In the genomic region with DNA sequence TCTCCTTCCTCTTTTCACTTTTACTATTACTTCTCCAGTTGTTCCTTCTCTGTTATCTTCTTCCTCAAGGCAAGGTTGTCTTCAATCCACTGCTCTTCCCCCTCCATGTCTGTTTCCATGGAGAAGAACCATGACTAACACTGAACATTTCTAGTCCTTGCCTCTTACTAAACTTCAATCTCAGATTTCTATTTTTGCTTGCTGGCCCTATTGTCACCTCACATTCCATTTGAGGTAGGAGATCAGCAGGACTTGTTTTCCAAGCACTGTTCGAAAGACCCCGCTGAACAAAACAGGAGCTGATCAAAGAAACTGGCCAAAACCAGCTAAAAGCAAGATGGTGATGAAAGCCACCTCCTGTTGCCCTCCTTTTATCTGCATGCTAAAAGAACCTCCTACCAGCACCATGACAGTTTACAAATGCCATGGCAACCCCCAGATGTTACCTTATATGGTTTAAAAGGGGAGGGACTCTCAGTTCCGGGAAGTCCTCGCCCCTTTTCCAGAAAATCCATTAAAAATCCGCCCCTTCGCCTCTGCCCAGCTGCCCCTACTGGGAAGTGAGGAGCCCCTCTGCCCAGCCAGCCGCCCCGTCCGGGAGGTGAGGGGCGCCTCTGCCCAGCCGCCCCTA, we compare ENCODE assay signal across 11 cellular contexts. TPM values are rescaled to one million over a fixed set of nuclear protein-coding genes. Genes with fewer than 3 reads are reported as not detected.
DNase-seq lines count a peak whose midpoint lies in the region; ATAC-seq, FAIRE-seq and TF ChIP-seq lines count a peak whose summit lies in the region.
"Had no signal": no experiment of that assay in that cellular context is flagged by ENCODE, and none has a peak within 500 bp of the region (broad histone marks: within the 10 kb centered on the region; RNA-seq: fewer than 3 reads in every experiment).

No MANE protein-coding gene starts in this region.

- H2AFZ ChIP-seq in OCI-LY1 (ENCODE audit: low read length) (no peak overlapping the region), neuronal stem cell (ENCODE audit: low read length) (no peak overlapping the region), hepatocyte (no peak overlapping the region)

- H3K9me2 ChIP-seq in OCI-LY1 (ENCODE audit: low read depth, low read length) (no peaks in the 10 kb centered on the region), hepatocyte (replicated peaks; ENCODE audit: insufficient read depth) (no peaks in the 10 kb centered on the region)

- H4K20me1 ChIP-seq in OCI-LY1 (ENCODE audit: insufficient read depth, low read length) (no peaks in the 10 kb centered on the region), hepatocyte (ENCODE audit: insufficient read depth, poor library complexity, severe bottlenecking) (no peaks in the 10 kb centered on the region)

- H3K36me3 ChIP-seq in OCI-LY1 (ENCODE audit: insufficient read depth, low read length) (peaks cover 15% of the 10 kb centered on the region; the same call in 1 of the 2 replicates), neuronal stem cell (replicated peaks in 1 of 2; ENCODE audit: control insufficient read depth in 2 of 2, insufficient read depth in 2 of 2, low read length in 2 of 2) (peaks cover 0 to 54% of the 10 kb centered on the region in 2 donors), hepatocyte (replicated peaks; ENCODE audit: insufficient read depth, low read depth) (no peaks in the 10 kb centered on the region)

- ATAC-seq in HG02885 (IDR thresholded peaks at IDR 0.05; ENCODE audit: poor library complexity, unreplicated experiment): no peak

- no peak overlapping the region for H3K14ac ChIP-seq in neuronal stem cell (ENCODE audit: low read length)

- no peak overlapping the region for H3K23ac ChIP-seq in neuronal stem cell (ENCODE audit: low read depth, low read length, poor library complexity)

- no peak overlapping the region for H3K18ac ChIP-seq in neuronal stem cell (ENCODE audit: low read length)

- DNase-seq in DMS53 (lab: John Stamatoyannopoulos, UW) (peak; percentile 34), DMS53 treated with DMSO at 0.1 percent for 48 hours (lab: John Stamatoyannopoulos, UW; ENCODE audit: unreplicated experiment) (no peak), ecto neural progenitor cell (ENCODE audit: low spot score) (peak; percentile 64), neuronal stem cell (ENCODE audit: low spot score) (peak; percentile 26), hepatocyte (ENCODE audit: low spot score) (no peak), urothelium cell line (ENCODE audit: low spot score) (no peak)
- DNase-seq: 8988T; activated T-cell treated with anti-CD3 and anti-CD28 coated beads, Interleukin-2, amount 50 U/mL, for 1 hour; heart left ventricle had no signal

- H3K79me2 ChIP-seq in OCI-LY1 (ENCODE audit: insufficient read depth, low read length) (peaks cover 6% of the 10 kb centered on the region), hepatocyte (peaks cover 45% of the 10 kb centered on the region)

- H3K27me3 ChIP-seq in OCI-LY1 (ENCODE audit: insufficient read depth, low read length) (no peaks in the 10 kb centered on the region), neuronal stem cell (ENCODE audit: control insufficient read depth in 3 of 3, insufficient read depth in 3 of 3, low read depth in 1 of 3, low read length in 3 of 3) (no peaks in the 10 kb centered on the region), hepatocyte (no peaks in the 10 kb centered on the region)
- H3K27me3 ChIP-seq: heart left ventricle had no signal

- no peaks in the 10 kb centered on the region for H3K9me3 ChIP-seq in OCI-LY1 (ENCODE audit: low read length)
- peaks cover 2 to 21% of the 10 kb centered on the region in 2 donors for H3K9me3 ChIP-seq in neuronal stem cell (replicated peaks in 1 of 2; ENCODE audit: control insufficient read depth in 2 of 2, insufficient read depth in 1 of 2, low read depth in 1 of 2, low read length in 2 of 2)
- H3K9me3 ChIP-seq in hepatocyte (ENCODE audit: low read depth): no peaks in the 10 kb centered on the region
- H3K9me3 ChIP-seq: heart left ventricle had no signal

- no peak overlapping the region for H3K4ac ChIP-seq in neuronal stem cell (ENCODE audit: low read length)

- no peak overlapping the region for H2BK5ac ChIP-seq in neuronal stem cell (ENCODE audit: low read length)

- H3F3A ChIP-seq in OCI-LY1 (ENCODE audit: insufficient read depth, low read length): no peaks in the 10 kb centered on the region

- TF ChIP-seq CTCF in OCI-LY1 (IDR thresholded peaks at IDR 0.05; ENCODE audit: low read length): no peak
- no peak for TF ChIP-seq CTCF in hepatocyte (IDR thresholded peaks at IDR 0.05; ENCODE audit: poor library complexity)

- no CpG with 5 or more reads among the region's 11 CpGs for WGBS in neuronal stem cell (ENCODE audit: extremely low coverage in 2 of 2, insufficient read length in 2 of 2, insufficient replicate concordance in 1 of 2), 2 donors
- 97% methylated on average over 8 of the region's 11 CpGs for WGBS in hepatocyte (ENCODE audit: low lambda C conversion rate, missing lambda C conversion rate)

- no peak overlapping the region for H2AK5ac ChIP-seq in neuronal stem cell (ENCODE audit: low read depth, low read length)

- H2BK120ac ChIP-seq in neuronal stem cell (ENCODE audit: low read depth, low read length): no peak overlapping the region

- H2BK15ac ChIP-seq in neuronal stem cell (ENCODE audit: low read length): no peak overlapping the region

- FAIRE-seq in urothelium cell line (lab: Jason Lieb, UNC): no peak

- H3K4me1 ChIP-seq in OCI-LY1 (ENCODE audit: insufficient read depth, low read length, severe bottlenecking): peaks cover 26% of the 10 kb centered on the region
- H3K4me1 ChIP-seq in neuronal stem cell (ENCODE audit: control insufficient read depth in 2 of 2, insufficient read depth in 1 of 2, low read depth in 1 of 2, low read length in 2 of 2): peaks cover 0 to 7% of the 10 kb centered on the region in 2 donors
- no peaks in the 10 kb centered on the region for H3K4me1 ChIP-seq in hepatocyte (ENCODE audit: insufficient read depth)

- H3K9ac ChIP-seq in OCI-LY1 (ENCODE audit: low read length) (no peak overlapping the region), neuronal stem cell (ENCODE audit: low read depth, low read length, poor library complexity) (no peak overlapping the region)

- no peak overlapping the region for H3K4me2 ChIP-seq in OCI-LY1 (ENCODE audit: low read length)
- H3K4me2 ChIP-seq in neuronal stem cell (ENCODE audit: insufficient read depth, low read length, poor library complexity, severe bottlenecking): no peak overlapping the region
- H3K4me2 ChIP-seq in hepatocyte: no peak overlapping the region

- H3K27ac ChIP-seq in OCI-LY1 (ENCODE audit: low read depth, low read length, poor library complexity, severe bottlenecking) (peak overlapping the region; percentile 71), neuronal stem cell (replicated peaks; ENCODE audit: low read length) (peak overlapping the region; percentile 52), hepatocyte (no peak overlapping the region)

- H4K8ac ChIP-seq in neuronal stem cell (ENCODE audit: low read depth, low read length): no peak overlapping the region

- no peak overlapping the region for H4K91ac ChIP-seq in neuronal stem cell (ENCODE audit: low read depth, low read length, poor library complexity)

- no peak overlapping the region for H2BK12ac ChIP-seq in neuronal stem cell (ENCODE audit: low read length)

- no peak overlapping the region for H3K4me3 ChIP-seq in OCI-LY1 (ENCODE audit: low read depth, low read length, poor library complexity, severe bottlenecking)
- H3K4me3 ChIP-seq in neuronal stem cell (ENCODE audit: low read length in 2 of 2): peak overlapping the region in 1 of 2 donors; percentile 54
- no peak overlapping the region for H3K4me3 ChIP-seq in hepatocyte
- H3K4me3 ChIP-seq: heart left ventricle had no signal

- peaks cover 4% of the 10 kb centered on the region for H3K79me1 ChIP-seq in neuronal stem cell (ENCODE audit: low read depth, low read length)

RNA-seq across cellular contexts. Expression of gene GON4L, which starts 22.6 kb away (rescaled TPM):
- 15.4 TPM for polyA plus RNA-seq in neuronal stem cell (2013, experiment 1 of 2)
- 14.4 TPM for polyA plus RNA-seq in neuronal stem cell (2013, experiment 2 of 2)
- 17.2 and 20.8 TPM in 2 replicates for total RNA-seq in hepatocyte
- polyA plus RNA-seq in hepatocyte: 33.3 and 40.8 TPM in 2 replicates

RNA-seq across cellular contexts. Expression of gene SYT11, which starts 25.0 kb away (rescaled TPM):
- polyA plus RNA-seq in neuronal stem cell (2013, experiment 1 of 2): 18.7 TPM
- 19.0 TPM for polyA plus RNA-seq in neuronal stem cell (2013, experiment 2 of 2)
- total RNA-seq in hepatocyte: 1.3 and 2.0 TPM in 2 replicates
- 0.39 and 0.71 TPM in 2 replicates for polyA plus RNA-seq in hepatocyte

Comparison
In these comparisons a context has a peak if more than half of its experiments do, and no peak if none do; other contexts are left out.
1. DNase-seq: peak in DMS53 (single experiment), ecto neural progenitor cell (single experiment) and neuronal stem cell (single experiment); none in DMS53 treated with DMSO at 0.1 percent for 48 hours (single experiment), hepatocyte (single experiment) and urothelium cell line (single experiment).